19 cellular contexts compared by ENCODE assay signal in the genomic region with DNA sequence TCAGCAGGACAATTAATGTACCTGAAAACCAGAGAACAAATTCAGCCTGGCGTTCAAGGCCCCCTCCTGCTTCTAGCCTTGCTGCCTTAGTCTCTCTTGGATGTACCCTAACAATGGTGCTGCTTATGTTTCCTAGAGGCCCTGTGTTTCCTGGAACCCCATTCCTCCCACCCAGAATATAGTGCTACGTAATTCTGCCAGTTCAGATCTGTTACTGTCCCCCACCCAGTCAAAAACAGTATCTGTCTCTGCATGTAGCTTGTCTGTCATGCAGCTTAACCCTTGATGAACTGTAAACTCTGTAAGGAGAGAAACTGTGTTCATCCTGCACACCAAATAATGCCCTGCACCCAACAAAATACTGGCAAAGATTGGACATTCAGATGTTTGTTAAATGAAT. TPM values are rescaled to one million over a fixed set of nuclear protein-coding genes. Genes with fewer than 3 reads are reported as not detected.
A peak's percentile ranks its signal among the peaks of the same experiment; 100 is the strongest.
DNase-seq lines count a peak whose midpoint lies in the region; ATAC-seq, FAIRE-seq and TF ChIP-seq lines count a peak whose summit lies in the region.
"Had no signal": no experiment of that assay in that cellular context is flagged by ENCODE, and none has a peak within 500 bp of the region (broad histone marks: within the 10 kb centered on the region; RNA-seq: fewer than 3 reads in every experiment).

No MANE protein-coding gene starts in this region.

- H3K4me3 ChIP-seq in gastroesophageal sphincter: no peak overlapping the region
- no peak overlapping the region for H3K4me3 ChIP-seq in BE2C (ENCODE audit: low read depth, low read length)

- H3K4me1 Mint-ChIP-seq in T-helper 17 cell: peaks cover 9% of the 10 kb centered on the region
- H3K4me1 Mint-ChIP-seq: B cell had no signal

- FAIRE-seq in GM12892 (lab: Jason Lieb, UNC): peak; percentile 5
- FAIRE-seq: D721Med, G401.6, GM12891 had no signal

- peak overlapping the region; percentile 9 for H3K27ac Mint-ChIP-seq in T-helper 17 cell
- H3K27ac Mint-ChIP-seq: B cell, HFFc6 had no signal

- no peaks in the 10 kb centered on the region for H3K27me3 ChIP-seq in gastroesophageal sphincter
- no peaks in the 10 kb centered on the region for H3K27me3 ChIP-seq in BE2C

- TF ChIP-seq EP300 in gastroesophageal sphincter (IDR thresholded peaks at IDR 0.05): no peak

- H3K4me3 Mint-ChIP-seq in T-helper 17 cell: no peak overlapping the region
- H3K4me3 Mint-ChIP-seq: B cell, HFFc6 had no signal

- DNase-seq in GM12892 (ENCODE audit: insufficient read length) (no peak), T-helper 17 cell (no peak), caudate nucleus (lab: John Stamatoyannopoulos, UW) (no peak), BE2C (no peak)
- no peak for DNase-seq in activated CD4-positive, CD25-positive, alpha-beta regulatory T cell treated with anti-CD3 and anti-CD28 coated beads, Interleukin-2, amount 50 U/mL, for 72 hours
- DNase-seq: C1 segment of cervical spinal cord; Caco-2; CD4-positive, CD25-positive, alpha-beta regulatory T cell; GOT3; H7; HFFc6; IMR-90 had no signal

- H3K27ac ChIP-seq in gastroesophageal sphincter (peak overlapping the region in 3 of 4 donors; percentile 21 to 42 (median 33)), caudate nucleus (ENCODE audit: low read depth, low read length) (no peak overlapping the region)
- H3K27ac ChIP-seq: HL-60 had no signal

- no peak for ATAC-seq in T-helper 17 cell
- no peak for ATAC-seq in gastroesophageal sphincter
- ATAC-seq: HCT116 had no signal

- TF ChIP-seq POLR2A in GM12892 (IDR thresholded peaks at IDR 0.05; ENCODE audit: low read depth, low read length): no peak
- TF ChIP-seq POLR2A in gastroesophageal sphincter (IDR thresholded peaks at IDR 0.05): no peak

- H3K27me3 Mint-ChIP-seq in T-helper 17 cell: no peaks in the 10 kb centered on the region
- H3K27me3 Mint-ChIP-seq: B cell; CD4-positive, CD25-positive, alpha-beta regulatory T cell had no signal

- peaks cover 0 to 61% (median 4%) of the 10 kb centered on the region in 3 donors for H3K4me1 ChIP-seq in gastroesophageal sphincter
- H3K4me1 ChIP-seq in BE2C: no peaks in the 10 kb centered on the region
- H3K4me1 ChIP-seq: Caco-2 had no signal

- H3K36me3 ChIP-seq in gastroesophageal sphincter: peaks cover 0 to 21% of the 10 kb centered on the region in 2 donors
- H3K36me3 ChIP-seq in BE2C: peaks cover 5% of the 10 kb centered on the region; the same call in 1 of the 2 replicates

- peaks cover 9% of the 10 kb centered on the region for H3K36me3 Mint-ChIP-seq in T-helper 17 cell (ENCODE audit: low read depth)

- H3K9me3 ChIP-seq in T-helper 17 cell (ENCODE audit: control insufficient read depth, low read length, poor library complexity, severe bottlenecking): no peaks in the 10 kb centered on the region
- H3K9me3 ChIP-seq in gastroesophageal sphincter: no peaks in the 10 kb centered on the region
- no peaks in the 10 kb centered on the region for H3K9me3 ChIP-seq in BE2C
- H3K9me3 ChIP-seq: Caco-2 had no signal

- 89 to 90% methylated on average over 1 to 2 of the region's 2 CpGs for WGBS in gastroesophageal sphincter (ENCODE audit: low coverage in 1 of 2), 2 donors

- TF ChIP-seq CTCF in gastroesophageal sphincter (IDR thresholded peaks at IDR 0.05): no peak
- TF ChIP-seq CTCF in BE2C (IDR thresholded peaks at IDR 0.05; ENCODE audit: low read depth, low read length): no peak

RNA-seq across cellular contexts. Expression of a gene that starts 6.8 kb away (rescaled TPM):
- polyA plus RNA-seq in GM12892 (2012; ENCODE audit: missing spikeins): 9.5 TPM
- total RNA-seq in T-helper 17 cell (10 to 100 TPM; 21.6 to 21.7 TPM), gastroesophageal sphincter (10 to 100 TPM; 38.8 to 53.1 (median 41.1) TPM)
- 8.7 TPM for polyA plus RNA-seq in BE2C (2012; ENCODE audit: insufficient read depth, insufficient read length, low read depth)
